In the genomic region with DNA sequence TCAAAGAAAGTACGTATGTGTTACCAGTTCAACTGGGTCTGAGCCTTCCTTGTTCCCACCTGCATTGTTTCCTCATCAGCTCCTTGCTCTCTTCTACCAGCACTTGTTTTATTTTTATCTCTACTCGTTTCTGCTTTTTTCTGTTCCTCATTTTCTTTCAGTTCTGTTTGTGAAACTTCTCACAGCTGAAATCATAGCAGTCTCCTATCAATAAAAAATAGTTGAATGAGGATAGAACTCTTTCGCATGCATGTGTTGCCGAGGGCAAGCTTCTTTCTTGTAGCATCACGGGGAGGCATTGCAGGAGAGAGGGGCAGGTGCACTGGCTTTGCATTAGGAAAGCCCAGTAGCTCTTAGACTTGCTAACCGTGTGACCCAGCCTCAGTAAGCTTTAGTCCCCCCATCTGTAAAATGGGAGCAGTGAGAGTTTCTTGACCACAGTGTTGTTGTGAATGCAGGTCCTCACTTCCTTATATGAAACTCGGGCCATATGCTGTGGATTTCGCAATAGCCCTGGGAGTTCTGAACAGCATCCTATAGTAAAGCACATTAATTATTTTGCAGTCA, we compare ENCODE assay signal across 12 cellular contexts. TPM values are rescaled to one million over a fixed set of nuclear protein-coding genes. Genes with fewer than 3 reads are reported as not detected.
A peak's percentile ranks its signal among the peaks of the same experiment; 100 is the strongest.
DNase-seq lines count a peak whose midpoint lies in the region; ATAC-seq and TF ChIP-seq lines count a peak whose summit lies in the region.
"Had no signal": no experiment of that assay in that cellular context is flagged by ENCODE, and none has a peak within 500 bp of the region (broad histone marks: within the 10 kb centered on the region; RNA-seq: fewer than 3 reads in every experiment).

No MANE protein-coding gene starts in this region.

- DNase-seq in GM10266 (ENCODE audit: extremely low spot score) (peak; percentile 6), GM20000 (ENCODE audit: low spot score) (peak; percentile 16), SIG-M5 treated with dmso at 0.1 percent for 504 hours (lab: John Stamatoyannopoulos, UW; ENCODE audit: unreplicated experiment) (peak; percentile 91), Calu3 (no peak), 8988T (no peak), SW 1271 (lab: John Stamatoyannopoulos, UW) (no peak), C1 segment of cervical spinal cord (lab: John Stamatoyannopoulos, UW) (no peak)
- DNase-seq: effector memory CD8-positive, alpha-beta T cell; left colon; upper lobe of right lung had no signal

- intact Hi-C loops in Calu3 (cut with micrococcal nuclease; ENCODE audit: unreplicated experiment) = loop anchor here (10.0 kb wide), 1 partner anchor 176 kb away; no protein-coding TSS in a partner anchor

- no peak overlapping the region for H3K27ac Mint-ChIP-seq in Calu3 (ENCODE audit: unreplicated experiment)
- H3K27ac Mint-ChIP-seq: effector memory CD8-positive, alpha-beta T cell had no signal

- H3K27me3 Mint-ChIP-seq in Calu3 (ENCODE audit: unreplicated experiment) = no peaks in the 10 kb centered on the region
- H3K27me3 Mint-ChIP-seq: effector memory CD8-positive, alpha-beta T cell had no signal

- H3K4me3 Mint-ChIP-seq in Calu3 (ENCODE audit: low read depth, unreplicated experiment) = no peak overlapping the region
- H3K4me3 Mint-ChIP-seq: effector memory CD8-positive, alpha-beta T cell had no signal

- H3K4me1 Mint-ChIP-seq in Calu3 (ENCODE audit: low read depth, unreplicated experiment) = no peaks in the 10 kb centered on the region

- TF ChIP-seq CTCF in GM10266 (IDR thresholded peaks at IDR 0.05; ENCODE audit: control insufficient read depth, insufficient read depth, low read depth, missing control alignments) = no peak
- TF ChIP-seq CTCF in GM20000 (IDR thresholded peaks at IDR 0.05; ENCODE audit: extremely low read depth, missing control alignments) = no peak
- no peak for TF ChIP-seq CTCF in Calu3 (IDR thresholded peaks at IDR 0.05; ENCODE audit: unreplicated experiment)

- CTCF ChIA-PET in Calu3 (lab: Charles Lee) = no interaction called here

- ATAC-seq in HG03135 (IDR thresholded peaks at IDR 0.05; ENCODE audit: unreplicated experiment) = peak; percentile 61
- ATAC-seq: effector memory CD8-positive, alpha-beta T cell; left colon; Right ventricle myocardium inferior; upper lobe of right lung had no signal

- peaks cover 15% of the 10 kb centered on the region for H3K36me3 Mint-ChIP-seq in Calu3 (ENCODE audit: insufficient read depth, unreplicated experiment)

- H3K9me3 Mint-ChIP-seq in Calu3 (ENCODE audit: low read depth, unreplicated experiment) = no peaks in the 10 kb centered on the region
- H3K9me3 Mint-ChIP-seq: effector memory CD8-positive, alpha-beta T cell had no signal

- BruUV-seq in Calu3 (replicated peaks; lab: Mats Ljungman, UMichigan) = no TSS peak

RNA-seq across cellular contexts. Expression of gene OFD1, which starts 24.7 kb away (rescaled TPM):
- 46.4 and 57.0 TPM in 2 replicates for total RNA-seq in Calu3 (2022)

RNA-seq across cellular contexts. Expression of gene TRAPPC2, which starts 24.8 kb away (rescaled TPM):
- total RNA-seq in Calu3 (2022) = 20.8 and 25.1 TPM in 2 replicates

RNA-seq across cellular contexts. Expression of gene GPM6B, which starts 57.7 kb away (rescaled TPM):
- total RNA-seq in Calu3 (2022) = 2.3 and 4.3 TPM in 2 replicates

Comparison
In these comparisons a context has a peak if more than half of its experiments do, and no peak if none do; other contexts are left out.
1. DNase-seq: peak in GM10266 (single experiment), GM20000 (single experiment) and SIG-M5 treated with dmso at 0.1 percent for 504 hours (single experiment); none in Calu3 (single experiment), 8988T (single experiment), SW 1271 (0 of 2) and C1 segment of cervical spinal cord (0 of 14).